11 cellular contexts compared by ENCODE assay signal in genomic region chr2:64487256-64488049, GRCh38. TPM values are rescaled to one million over a fixed set of nuclear protein-coding genes. Genes with fewer than 3 reads are reported as not detected.
A peak's percentile ranks its signal among the peaks of the same experiment; 100 is the strongest.
DNase-seq lines count a peak whose midpoint lies in the region; ATAC-seq and TF ChIP-seq lines count a peak whose summit lies in the region.
"Had no signal": no experiment of that assay in that cellular context is flagged by ENCODE, and none has a peak within 500 bp of the region (broad histone marks: within the 10 kb centered on the region; RNA-seq: fewer than 3 reads in every experiment).

No MANE protein-coding gene starts in this region.

- POLR2A ChIA-PET in OCI-LY7 (lab: Charles Lee) = interaction anchor here (0.6 to 1.1 kb wide), 3 partner anchors 32 to 645 kb away, joined by 3 read pairs; no protein-coding TSS in a partner anchor

- H3K4me1 ChIP-seq in OCI-LY7 (ENCODE audit: insufficient read depth, low read length, poor library complexity, severe bottlenecking) = no peaks in the 10 kb centered on the region

- H4K20me1 ChIP-seq in OCI-LY7 (ENCODE audit: insufficient read depth, low read length) = no peaks in the 10 kb centered on the region

- H3K27ac ChIP-seq in OCI-LY7 (ENCODE audit: low read depth, low read length, poor library complexity, severe bottlenecking) = no peak overlapping the region
- H3K27ac ChIP-seq in caudate nucleus (ENCODE audit: low read depth, low read length) = no peak overlapping the region
- H3K27ac ChIP-seq: transverse colon, WERI-Rb-1 had no signal

- no TSS peak for BruUV-seq in OCI-LY7 (replicated peaks; lab: Mats Ljungman, UMichigan)

- intact Hi-C loops in OCI-LY7 (cut with micrococcal nuclease; ENCODE audit: unreplicated experiment) = loop anchor here (1.0 kb wide), 2 partner anchors 156 to 438 kb away; no protein-coding TSS in a partner anchor
- intact Hi-C loops in left cardiac atrium (cut with DNase I) = loop anchor here (1.0 to 10.0 kb wide), 4 partner anchors 155 to 443 kb away; no protein-coding TSS in a partner anchor

- no peaks in the 10 kb centered on the region for H3K9me2 ChIP-seq in OCI-LY7 (ENCODE audit: insufficient read depth, low read length)

- no peaks in the 10 kb centered on the region for H3K9me3 ChIP-seq in OCI-LY7 (ENCODE audit: low read length)
- H3K9me3 ChIP-seq: transverse colon had no signal

- no peak overlapping the region for H3K4me3 ChIP-seq in OCI-LY7 (ENCODE audit: low read depth, low read length, poor library complexity, severe bottlenecking)
- H3K4me3 ChIP-seq: transverse colon had no signal

- no peak overlapping the region for H2AFZ ChIP-seq in OCI-LY7 (ENCODE audit: low read length)

- ATAC-seq in left cardiac atrium (peak; percentile 8 to 30), HG02798 (IDR thresholded peaks at IDR 0.05; ENCODE audit: poor library complexity, unreplicated experiment) (no peak)

- H3K79me2 ChIP-seq in OCI-LY7 (ENCODE audit: insufficient read depth, low read depth, low read length) = no peaks in the 10 kb centered on the region

- H3K4me2 ChIP-seq in OCI-LY7 (ENCODE audit: low read length) = no peak overlapping the region

- CTCF ChIA-PET in OCI-LY7 (lab: Charles Lee; ENCODE audit: unreplicated experiment) = no interaction called here

- H3K36me3 ChIP-seq in OCI-LY7 (ENCODE audit: insufficient read depth, low read length) = no peaks in the 10 kb centered on the region
- H3K36me3 ChIP-seq: transverse colon, WERI-Rb-1 had no signal

- DNase-seq in NCI-H1694 treated with DMSO at 0.1 percent for 48 hours (lab: John Stamatoyannopoulos, UW) (peak; percentile 40), NCI-H1694 (lab: John Stamatoyannopoulos, UW) (no peak), OCI-LY7 (ENCODE audit: low spot score) (peak; percentile 36), left cardiac atrium (no peak), retina (peak; percentile 24), SKM-1 (lab: John Stamatoyannopoulos, UW; ENCODE audit: unreplicated experiment) (no peak), caudate nucleus (lab: John Stamatoyannopoulos, UW) (no peak)
- DNase-seq: NCI-H446 treated with DMSO at 0.1 percent for 48 hours had no signal

- TF ChIP-seq CTCF in OCI-LY7 (conservative IDR thresholded peaks at IDR 0.05; ENCODE audit: low read length) = no peak

RNA-seq across cellular contexts. Expression of gene LGALSL, which starts 33.5 kb away (rescaled TPM):
- 3.1 and 3.2 TPM in 2 replicates for total RNA-seq in OCI-LY7 (2014; rRNA removed; shearing (Covaris generic))
- total RNA-seq in OCI-LY7 (2022) = 3.8 and 4.5 TPM in 2 replicates
- total RNA-seq in left cardiac atrium = 10 to 100 TPM; 13.1 to 18.0 TPM

RNA-seq across cellular contexts. Expression of gene AFTPH, which starts 36.7 kb away (rescaled TPM):
- total RNA-seq in OCI-LY7 (2014; rRNA removed; shearing (Covaris generic)) = 39.0 and 40.6 TPM in 2 replicates
- total RNA-seq in OCI-LY7 (2022) (30.0 and 34.7 TPM in 2 replicates), left cardiac atrium (10 to 100 TPM; 12.1 to 12.8 TPM)

Comparison
In these comparisons a context has a peak if more than half of its experiments do, and no peak if none do; other contexts are left out.
1. DNase-seq: peak in NCI-H1694 treated with DMSO at 0.1 percent for 48 hours (single experiment), OCI-LY7 (single experiment) and retina (single experiment); none in NCI-H1694 (single experiment), left cardiac atrium (single experiment), SKM-1 (single experiment) and caudate nucleus (0 of 61).